In genomic region chr10:117445992-117446391, GRCh38 we compare ENCODE assay signal across 24 cellular contexts.
"Had no signal": no experiment of that assay in that cellular context is flagged by ENCODE, and none has a peak within 500 bp of the region (broad histone marks: within the 10 kb centered on the region; RNA-seq: fewer than 3 reads in every experiment).

No MANE protein-coding gene starts in this region.

- H3K9me3 ChIP-seq: gastrocnemius medialis, left lung, lower lobe of right lung had no signal

- H3K4me1 ChIP-seq: lower lobe of right lung had no signal

- H3K4me3 ChIP-seq: coronary artery, dorsolateral prefrontal cortex, esophagus muscularis mucosa, gastrocnemius medialis, heart right ventricle, left lung, lower lobe of right lung had no signal

- DNase-seq: dermis blood vessel endothelial cell; dorsolateral prefrontal cortex; effector CD4-positive, alpha-beta T cell; effector memory CD4-positive, alpha-beta T cell; foreskin fibroblast; foreskin melanocyte; gastrocnemius medialis; glutamatergic neuron; head of caudate nucleus; heart right ventricle; hippocampal formation; left cardiac atrium; left lung; left ventricle myocardium superior; lower lobe of right lung; mesenchymal stem cell; midbrain; naive thymus-derived CD4-positive, alpha-beta T cell had no signal

- H3K27ac ChIP-seq: coronary artery, dorsolateral prefrontal cortex, esophagus muscularis mucosa, gastrocnemius medialis, heart right ventricle, left lung, lower lobe of right lung had no signal

- FAIRE-seq: colon, endothelial cell of umbilical vein, islet of Langerhans, keratinocyte had no signal

- H3K27ac Mint-ChIP-seq: naive thymus-derived CD4-positive, alpha-beta T cell had no signal

- H3K4me3 Mint-ChIP-seq: naive thymus-derived CD4-positive, alpha-beta T cell had no signal

- H3K36me3 ChIP-seq: esophagus muscularis mucosa, gastrocnemius medialis, heart right ventricle, left lung, lower lobe of right lung had no signal

- ATAC-seq: gastrocnemius medialis; heart right ventricle; left cardiac atrium; left lung; left ventricle myocardium superior; lower lobe of right lung; naive thymus-derived CD4-positive, alpha-beta T cell had no signal
